ENCODE assay signal across 8 cellular contexts in genomic region chr1:36369061-36369470, GRCh38. TPM values are rescaled to one million over a fixed set of nuclear protein-coding genes. Genes with fewer than 3 reads are reported as not detected.
DNase-seq lines count a peak whose midpoint lies in the region; ATAC-seq and TF ChIP-seq lines count a peak whose summit lies in the region.

No MANE protein-coding gene starts in this region.

- peak; percentile 88 for TF ChIP-seq CTCF in hepatocyte (IDR thresholded peaks at IDR 0.05; ENCODE audit: poor library complexity)
- TF ChIP-seq CTCF in smooth muscle cell (IDR thresholded peaks at IDR 0.05; ENCODE audit: borderline replicate concordance, insufficient read depth, poor library complexity, severe bottlenecking) = peak; percentile 84

- no peaks in the 10 kb centered on the region for H3K9me2 ChIP-seq in hepatocyte (replicated peaks; ENCODE audit: insufficient read depth)

- H3K79me2 ChIP-seq in hepatocyte = peaks cover 85% of the 10 kb centered on the region
- peaks cover 49% of the 10 kb centered on the region for H3K79me2 ChIP-seq in smooth muscle cell (ENCODE audit: low read depth)

- H4K20me1 ChIP-seq in hepatocyte (ENCODE audit: insufficient read depth, poor library complexity, severe bottlenecking) = peaks cover 13% of the 10 kb centered on the region
- H4K20me1 ChIP-seq in smooth muscle cell (ENCODE audit: low read depth) = peaks cover 16% of the 10 kb centered on the region

- H3K4me2 ChIP-seq in hepatocyte = no peak overlapping the region
- no peak overlapping the region for H3K4me2 ChIP-seq in smooth muscle cell

- no peak overlapping the region for H3K27ac ChIP-seq in hepatocyte
- no peak overlapping the region for H3K27ac ChIP-seq in smooth muscle cell (ENCODE audit: low read depth)

- H2AFZ ChIP-seq in hepatocyte (no peak overlapping the region), smooth muscle cell (ENCODE audit: low read depth) (no peak overlapping the region)

- no peak overlapping the region for H3K9ac ChIP-seq in smooth muscle cell (ENCODE audit: low read depth)

- H3K27me3 ChIP-seq in hepatocyte = no peaks in the 10 kb centered on the region
- no peaks in the 10 kb centered on the region for H3K27me3 ChIP-seq in smooth muscle cell (ENCODE audit: low read depth)

- peak; percentile 71 for DNase-seq in NCI-H1436 (lab: John Stamatoyannopoulos, UW)
- DNase-seq in NCI-H1436 treated with DMSO at 0.1 percent for 48 hours (lab: John Stamatoyannopoulos, UW) = no peak
- peak; percentile 78 to 82 for DNase-seq in NCI-H187 (lab: John Stamatoyannopoulos, UW)
- peak; percentile 86 for DNase-seq in T-helper 9 cell
- peak in 48 of 56 donors; percentile 9 to 82 (median 35) for DNase-seq in amygdala (lab: John Stamatoyannopoulos, UW)
- DNase-seq in hepatocyte (ENCODE audit: low spot score) = peak; percentile 87
- DNase-seq in smooth muscle cell (lab: John Stamatoyannopoulos, UW; ENCODE audit: unreplicated experiment) = peak; percentile 45

- H3F3A ChIP-seq in smooth muscle cell (ENCODE audit: low read depth) = peaks cover 36% of the 10 kb centered on the region

- H3K36me3 ChIP-seq in hepatocyte (replicated peaks; ENCODE audit: insufficient read depth, low read depth) (no peaks in the 10 kb centered on the region), smooth muscle cell (ENCODE audit: low read depth) (no peaks in the 10 kb centered on the region)

- H3K9me3 ChIP-seq in hepatocyte (ENCODE audit: low read depth) = no peaks in the 10 kb centered on the region
- H3K9me3 ChIP-seq in smooth muscle cell (replicated peaks; ENCODE audit: low read depth) = no peaks in the 10 kb centered on the region

- H3K4me3 ChIP-seq in hepatocyte (no peak overlapping the region), smooth muscle cell (no peak overlapping the region)

- 25% methylated on average over 2 of the region's 2 CpGs for WGBS in hepatocyte (ENCODE audit: low lambda C conversion rate, missing lambda C conversion rate)
- WGBS in smooth muscle cell (ENCODE audit: low lambda C conversion rate) = 39% methylated on average over 2 of the region's 2 CpGs

- ATAC-seq in HG03139 (IDR thresholded peaks at IDR 0.05; ENCODE audit: unreplicated experiment) = no peak

- peaks cover 30% of the 10 kb centered on the region for H3K4me1 ChIP-seq in hepatocyte (ENCODE audit: insufficient read depth)
- H3K4me1 ChIP-seq in smooth muscle cell (ENCODE audit: low read depth) = peaks cover 30% of the 10 kb centered on the region

RNA-seq across cellular contexts. Expression of gene STK40, which starts 16.7 kb away (rescaled TPM):
- total RNA-seq in hepatocyte (28.2 and 30.7 TPM in 2 replicates), smooth muscle cell (7.2 and 8.4 TPM in 2 replicates)
- polyA plus RNA-seq in hepatocyte (48.4 and 56.3 TPM in 2 replicates), smooth muscle cell (18.8 and 28.3 TPM in 2 replicates)

RNA-seq across cellular contexts. Expression of gene LSM10, which starts 28.6 kb away (rescaled TPM):
- total RNA-seq in hepatocyte (9.4 and 10.4 TPM in 2 replicates), smooth muscle cell (6.9 and 12.2 TPM in 2 replicates)
- polyA plus RNA-seq in hepatocyte (54.6 and 63.9 TPM in 2 replicates), smooth muscle cell (59.4 and 72.9 TPM in 2 replicates)

RNA-seq across cellular contexts. Expression of gene EVA1B, which starts 45.6 kb away (rescaled TPM):
- total RNA-seq in hepatocyte = 67.2 and 82.2 TPM in 2 replicates
- polyA plus RNA-seq in hepatocyte = 67.1 and 68.7 TPM in 2 replicates
- total RNA-seq in smooth muscle cell = 49.8 and 88.7 TPM in 2 replicates
- polyA plus RNA-seq in smooth muscle cell = 164 and 182 TPM in 2 replicates
